Comparison of ENCODE assay signal across 8 cellular contexts in the genomic region with DNA sequence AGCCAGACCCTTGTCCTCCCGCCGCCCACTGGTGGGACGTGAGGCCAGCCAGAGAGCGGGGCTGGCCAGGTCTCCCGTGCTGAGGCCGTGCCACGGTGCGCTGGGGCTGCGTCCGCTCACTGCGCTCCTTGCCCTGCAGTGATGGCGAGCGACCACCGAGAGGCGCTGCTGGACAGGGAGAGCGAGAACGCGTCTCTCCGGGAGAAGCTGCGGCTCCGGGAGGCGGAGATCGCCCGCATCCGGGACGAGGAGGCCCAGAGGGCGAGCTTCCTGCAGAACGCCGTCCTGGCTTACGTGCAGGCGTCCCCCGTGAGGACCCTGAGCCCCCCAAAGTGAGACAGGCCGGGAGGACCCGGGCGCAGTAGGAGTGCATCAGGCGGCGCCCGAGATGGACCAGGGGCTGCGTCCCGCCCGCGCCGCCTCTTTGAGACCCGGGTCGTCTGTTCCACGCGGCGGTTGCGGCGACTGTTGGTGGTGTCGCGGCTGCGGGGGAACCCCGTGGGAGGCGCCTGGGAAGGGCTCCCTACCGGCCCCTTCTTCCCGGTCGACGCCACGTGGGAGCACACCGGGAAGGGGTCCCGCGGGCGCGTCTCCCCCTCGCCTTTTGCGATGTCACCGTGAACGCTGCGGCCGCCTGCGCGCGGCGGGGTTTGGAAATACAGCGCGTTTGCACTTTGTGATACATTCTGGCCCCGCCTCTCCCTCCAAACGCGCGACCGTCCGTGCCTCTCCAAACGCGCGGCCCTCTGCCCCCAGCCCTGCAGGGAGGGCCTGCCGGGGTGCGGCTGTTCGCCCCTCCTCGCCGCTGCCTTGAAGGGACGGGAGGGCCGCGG. TPM values are rescaled to one million over a fixed set of nuclear protein-coding genes. Genes with fewer than 3 reads are reported as not detected.
DNase-seq lines count a peak whose midpoint lies in the region; ATAC-seq and TF ChIP-seq lines count a peak whose summit lies in the region.

No MANE protein-coding gene starts in this region.

- H3K27me3 ChIP-seq in duodenal mucosa (ENCODE audit: control insufficient read depth in 1 of 2, insufficient read depth in 2 of 2, low read length in 2 of 2) = no peaks in the 10 kb centered on the region
- peaks cover 8% of the 10 kb centered on the region for H3K27me3 ChIP-seq in lower lobe of right lung (ENCODE audit: low read depth)

- peaks cover 4% of the 10 kb centered on the region; the same call in 1 of the 2 replicates for H3K27me3 Mint-ChIP-seq in HFFc6 (ENCODE audit: insufficient read depth)

- H3K27ac ChIP-seq in duodenal mucosa (ENCODE audit: low read depth, low read length) = no peak overlapping the region
- H3K27ac ChIP-seq in lower lobe of right lung = peak overlapping the region; percentile 37

- H3K4me1 ChIP-seq in duodenal mucosa (ENCODE audit: control insufficient read depth in 1 of 2, insufficient read depth in 2 of 2, low read length in 2 of 2) = peaks cover 8 to 13% of the 10 kb centered on the region in 2 donors
- H3K4me1 ChIP-seq in lower lobe of right lung = peaks cover 22% of the 10 kb centered on the region

- peaks cover 0 to 4% of the 10 kb centered on the region in 2 donors for H3K36me3 ChIP-seq in duodenal mucosa (ENCODE audit: control insufficient read depth in 1 of 2, insufficient read depth in 2 of 2, low read length in 2 of 2)
- H3K36me3 ChIP-seq in lower lobe of right lung = no peaks in the 10 kb centered on the region

- DNase-seq in CMK (ENCODE audit: low read depth) (peak; percentile 84), HFFc6 (peak; percentile 67), NCI-H510A treated with DMSO at 0.1 percent for 48 hours (lab: John Stamatoyannopoulos, UW) (peak; percentile 79), lower lobe of right lung (peak; percentile 89)
- DNase-seq in activated CD4-positive, alpha-beta T cell treated with anti-CD3 and anti-CD28 coated beads, Interleukin-2, amount 50 U/mL, for 48 hours = peak; percentile 86 to 88
- peak; percentile 83 for DNase-seq in stimulated activated CD4-positive, alpha-beta T cell treated with anti-CD3 and anti-CD28 coated beads, Interleukin-4, amount 100 ng/mL, for 24 hours

- H3K9me3 ChIP-seq in duodenal mucosa (ENCODE audit: control insufficient read depth in 1 of 2, low read length in 2 of 2) (no peaks in the 10 kb centered on the region), lower lobe of right lung (no peaks in the 10 kb centered on the region)

- no peaks in the 10 kb centered on the region; the same call in 1 of the 2 replicates for H3K4me1 Mint-ChIP-seq in HFFc6 (ENCODE audit: low read depth)

- intact Hi-C loops in lower lobe of right lung (cut with DNase I) = no loop called here

- TF ChIP-seq CTCF in HFFc6 (IDR thresholded peaks at IDR 0.05) (peak; percentile 93), lower lobe of right lung (IDR thresholded peaks at IDR 0.05) (peak; percentile 96)

- no peak overlapping the region; the same call in 1 of the 2 replicates for H3K27ac Mint-ChIP-seq in HFFc6

- H3K9ac ChIP-seq in duodenal mucosa (ENCODE audit: low read depth in 1 of 2, low read length in 2 of 2) = peak overlapping the region in 1 of 2 donors; percentile 57

- peaks cover 6% of the 10 kb centered on the region; the same call in 1 of the 2 replicates for H3K36me3 Mint-ChIP-seq in HFFc6 (ENCODE audit: low read depth)

- no peaks in the 10 kb centered on the region for H3K9me3 Mint-ChIP-seq in HFFc6

- peak overlapping the region; percentile 55 to 73 for H3K4me3 ChIP-seq in duodenal mucosa (ENCODE audit: low read depth in 1 of 2, low read length in 2 of 2)
- peak overlapping the region; percentile 62 for H3K4me3 ChIP-seq in lower lobe of right lung

- peak overlapping the region; percentile 80 for H3K4me3 Mint-ChIP-seq in HFFc6

- ATAC-seq in lower lobe of right lung = peak; percentile 91 to 92
- no peak for ATAC-seq in HG03175 (IDR thresholded peaks at IDR 0.05; ENCODE audit: unreplicated experiment)

RNA-seq across cellular contexts. Expression of a gene that starts 0.8 kb away (rescaled TPM):
- total RNA-seq in HFFc6 (2021; fragmentation: NEBNext Ultra II Directional; extraction: Animal tissue kit (Norgen Biotek cat#: 25700)) = 1 to 10 TPM; 4.3 to 8.5 (median 5.6) TPM
- 2.8 TPM for total RNA-seq in lower lobe of right lung

RNA-seq across cellular contexts. Expression of a gene that starts 6.8 kb away (rescaled TPM):
- total RNA-seq in HFFc6 (2021; fragmentation: NEBNext Ultra II Directional; extraction: Animal tissue kit (Norgen Biotek cat#: 25700)) = 100 to 1,000 TPM in 1 of 6 experiments, 10 to 100 TPM in 5; 73.4 to 100 (median 84.8) TPM
- 133 TPM for total RNA-seq in lower lobe of right lung

RNA-seq across cellular contexts. Expression of a gene that starts 7.6 kb away (rescaled TPM):
- 10 to 100 TPM in 3 of 6 experiments, 1 to 10 TPM in 3; 6.8 to 10.5 (median 10.0) TPM for total RNA-seq in HFFc6 (2021; fragmentation: NEBNext Ultra II Directional; extraction: Animal tissue kit (Norgen Biotek cat#: 25700))
- 17.3 TPM for total RNA-seq in lower lobe of right lung

RNA-seq across cellular contexts. Expression of a gene that starts 8.0 kb away (rescaled TPM):
- total RNA-seq in HFFc6 (2021; fragmentation: NEBNext Ultra II Directional; extraction: Animal tissue kit (Norgen Biotek cat#: 25700)) = 10 to 100 TPM; 60.6 to 83.9 (median 73.3) TPM
- total RNA-seq in lower lobe of right lung = 43.8 TPM

RNA-seq across cellular contexts. Expression of a gene that starts 20.9 kb away (rescaled TPM):
- total RNA-seq in HFFc6 (2021; fragmentation: NEBNext Ultra II Directional; extraction: Animal tissue kit (Norgen Biotek cat#: 25700)) = 10 to 100 TPM; 37.6 to 48.5 (median 40.1) TPM
- total RNA-seq in lower lobe of right lung = 35.1 TPM
